8 cellular contexts compared by ENCODE assay signal in the genomic region with DNA sequence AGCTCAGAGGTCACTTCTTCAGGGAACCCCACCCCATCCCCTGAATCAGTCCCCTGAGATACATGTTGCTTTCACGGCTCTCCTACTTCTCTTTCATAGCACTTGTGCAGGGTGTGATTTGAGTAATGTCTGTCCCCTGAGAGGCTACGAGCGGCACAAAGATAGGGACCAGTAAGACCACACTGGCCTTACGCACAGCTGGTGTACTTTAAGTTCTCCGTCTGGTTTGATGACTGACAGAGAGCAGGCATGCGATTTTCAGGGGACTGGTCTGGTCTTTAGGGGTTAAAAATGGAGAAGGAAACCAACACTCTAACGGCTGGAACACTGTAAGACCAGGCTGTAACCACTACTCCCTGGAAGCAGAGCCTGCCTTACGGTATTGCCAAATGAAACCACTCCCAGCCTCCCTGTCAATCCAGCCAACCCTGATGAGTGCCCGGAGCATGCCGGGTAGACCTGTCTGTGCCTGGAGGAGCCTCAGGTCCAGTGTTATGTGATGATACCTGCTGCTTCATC. TPM values are rescaled to one million over a fixed set of nuclear protein-coding genes. Genes with fewer than 3 reads are reported as not detected.
DNase-seq lines count a peak whose midpoint lies in the region; ATAC-seq and TF ChIP-seq lines count a peak whose summit lies in the region.

No MANE protein-coding gene starts in this region.

- ATAC-seq in HG03565 (IDR thresholded peaks at IDR 0.05; ENCODE audit: unreplicated experiment), result peak; percentile 40

- H3K27me3 ChIP-seq in cardiac muscle cell, result no peaks in the 10 kb centered on the region

- no peaks in the 10 kb centered on the region for H3K9me3 ChIP-seq in cardiac muscle cell (ENCODE audit: low read depth)

- H3K27ac ChIP-seq in cardiac muscle cell, result peak overlapping the region; percentile 50

- no peak overlapping the region for H3K4me3 ChIP-seq in cardiac muscle cell

- TF ChIP-seq CTCF in GM20000 (IDR thresholded peaks at IDR 0.05; ENCODE audit: extremely low read depth, missing control alignments), result no peak
- no peak for TF ChIP-seq CTCF in cardiac muscle cell (IDR thresholded peaks at IDR 0.05; ENCODE audit: low read depth, low read length)

- DNase-seq in GDM1 (lab: John Stamatoyannopoulos, UW) (peak; percentile 37), GM20000 (ENCODE audit: low spot score) (peak; percentile 75), cardiac muscle cell (ENCODE audit: low read depth in 1 of 2, low spot score in 1 of 2) (peak in 1 of 2 donors; percentile 21), NCI-H510A treated with DMSO at 0.1 percent for 48 hours (lab: John Stamatoyannopoulos, UW) (no peak), KG1 (lab: John Stamatoyannopoulos, UW) (no peak), NCI-H1417 (lab: John Stamatoyannopoulos, UW) (no peak)
- no peak for DNase-seq in central memory CD4-positive, alpha-beta T cell

- H3K4me1 ChIP-seq in cardiac muscle cell (ENCODE audit: low read depth), result peaks cover 25% of the 10 kb centered on the region

- H3K36me3 ChIP-seq in cardiac muscle cell, result peaks cover 4% of the 10 kb centered on the region

RNA-seq across cellular contexts. Expression of a gene that starts 47.1 kb away (rescaled TPM):
- 35.7 and 38.0 TPM in 2 replicates for total RNA-seq in cardiac muscle cell
- polyA plus RNA-seq in cardiac muscle cell, result 38.3 and 38.7 TPM in 2 replicates

RNA-seq across cellular contexts. Expression of a gene that starts 51.0 kb away (rescaled TPM):
- total RNA-seq in cardiac muscle cell, result not detected in 2 replicates
- not detected in 2 replicates for polyA plus RNA-seq in cardiac muscle cell

Comparison
In these comparisons a context has a peak if more than half of its experiments do, and no peak if none do; other contexts are left out.
1. DNase-seq: peak in GDM1 (single experiment) and GM20000 (single experiment); none in NCI-H510A treated with DMSO at 0.1 percent for 48 hours (single experiment), KG1 (single experiment), NCI-H1417 (0 of 3) and central memory CD4-positive, alpha-beta T cell (single experiment).